Comparison of ENCODE assay signal across 8 cellular contexts in genomic region chr12:57771873-57772428, GRCh38. TPM values are rescaled to one million over a fixed set of nuclear protein-coding genes. Genes with fewer than 3 reads are reported as not detected.
DNase-seq lines count a peak whose midpoint lies in the region; ATAC-seq lines count a peak whose summit lies in the region.

Gene METTL1, minus strand, starts transcription at chr12:57772105. Its CDS starts 22 bp downstream, at chr12:57772083.

- H3K9me3 Mint-ChIP-seq in CD4-positive, CD25-positive, alpha-beta regulatory T cell, result no peaks in the 10 kb centered on the region

- H3K27ac Mint-ChIP-seq in CD4-positive, CD25-positive, alpha-beta regulatory T cell, result peak within 1 kb of the TSS; percentile 92 to 99 (median 98)

- H3K4me1 ChIP-seq in CD4-positive, CD25-positive, alpha-beta regulatory T cell (ENCODE audit: control insufficient read depth, insufficient read depth, low read length, poor library complexity, severe bottlenecking), result peaks cover 19% of the 10 kb centered on the region

- peak within 1 kb of the TSS; percentile 93 to 97 (median 94) for H3K4me3 Mint-ChIP-seq in CD4-positive, CD25-positive, alpha-beta regulatory T cell

- H3K27me3 ChIP-seq in CD4-positive, CD25-positive, alpha-beta regulatory T cell (ENCODE audit: control insufficient read depth, insufficient read depth, low read length), result peaks cover 2% of the 10 kb centered on the region

- ATAC-seq in CD4-positive, CD25-positive, alpha-beta regulatory T cell (ENCODE audit: low read depth in 2 of 2), result peak; percentile 88 to 93
- ATAC-seq in GM19438 (IDR thresholded peaks at IDR 0.05; ENCODE audit: low read depth, unreplicated experiment) (peak; percentile 84), HG03575 (IDR thresholded peaks at IDR 0.05; ENCODE audit: extremely low read depth, insufficient number of reproducible peaks, low FRiP score, unreplicated experiment) (peak; percentile 31)

- no peaks in the 10 kb centered on the region for H3K9me3 ChIP-seq in CD4-positive, CD25-positive, alpha-beta regulatory T cell (ENCODE audit: control insufficient read depth in 2 of 2, low read length in 2 of 2)

- peak within 1 kb of the TSS; percentile 86 for H3K27ac ChIP-seq in CD4-positive, CD25-positive, alpha-beta regulatory T cell (ENCODE audit: insufficient read depth, low read length, poor library complexity, severe bottlenecking)

- peak; percentile 84 to 96 (median 86) for DNase-seq in CD4-positive, CD25-positive, alpha-beta regulatory T cell
- DNase-seq in NCI-H82 treated with DMSO at 0.1 percent for 48 hours (lab: John Stamatoyannopoulos, UW; ENCODE audit: unreplicated experiment), result peak; percentile 86
- peak; percentile 70 to 77 for DNase-seq in activated CD8-positive, alpha-beta memory T cell treated with anti-CD3 and anti-CD28 coated beads for 1 hour (ENCODE audit: extremely low read depth in 1 of 2, low read depth in 1 of 2)
- peak; percentile 78 for DNase-seq in effector CD8-positive, alpha-beta T cell (lab: John Stamatoyannopoulos, UW)
- peak; percentile 97 to 98 for DNase-seq in lung microvascular endothelial cell (ENCODE audit: low read depth in 2 of 2)
- DNase-seq in stimulated activated CD4-positive, alpha-beta T cell treated with anti-CD3 and anti-CD28 coated beads, TNF-alpha, amount 100 ng/mL, for 48 hours (ENCODE audit: low read depth in 3 of 3), result peak; percentile 91 to 92 (median 92)

- H3K27me3 Mint-ChIP-seq in CD4-positive, CD25-positive, alpha-beta regulatory T cell, result peaks cover 7% of the 10 kb centered on the region

- H3K4me3 ChIP-seq in CD4-positive, CD25-positive, alpha-beta regulatory T cell (ENCODE audit: low read depth, low read length), result peak within 1 kb of the TSS; percentile 83

- H3K36me3 Mint-ChIP-seq in CD4-positive, CD25-positive, alpha-beta regulatory T cell, result peaks cover 13% of the 10 kb centered on the region

- H3K36me3 ChIP-seq in CD4-positive, CD25-positive, alpha-beta regulatory T cell (ENCODE audit: control insufficient read depth, insufficient read depth, low read length), result no peaks in the 10 kb centered on the region

- H3K4me1 Mint-ChIP-seq in CD4-positive, CD25-positive, alpha-beta regulatory T cell, result peaks cover 0 to 20% (median 8%) of the 10 kb centered on the region in 4 donors

RNA-seq across cellular contexts. Expression of gene METTL1, which starts in this region (rescaled TPM):
- 8.7 TPM for total RNA-seq in CD4-positive, CD25-positive, alpha-beta regulatory T cell
- 10 to 100 TPM in 1 of 4 donors, 1 to 10 TPM in 3; 3.5 to 10.8 (median 5.9) TPM for polyA plus RNA-seq in CD4-positive, CD25-positive, alpha-beta regulatory T cell
- total RNA-seq in lung microvascular endothelial cell, result 3.1 and 3.8 TPM in 2 replicates

Comparison
In these comparisons a context has a peak if more than half of its experiments do, and no peak if none do; other contexts are left out.
1. Peak in every context shown above with its lines: DNase-seq, ATAC-seq, H3K4me3 ChIP-seq and H3K27ac ChIP-seq.
2. ATAC-seq: peak in every context shown above with its lines; median percentile 90 in CD4-positive, CD25-positive, alpha-beta regulatory T cell; 84 in GM19438; 31 in HG03575.